In genomic region chr12:123457980-123458779, GRCh38 we compare ENCODE assay signal across 1 cellular context.
TF ChIP-seq lines count a peak whose summit lies in the region.

Gene SNRNP35 (plus strand): TSS chr12:123458139. CDS start chr12:123465541, 7,402 bp downstream.

TF ChIP-seq in HepG2, 621 proteins besides CTCF, POLR2A, EP300 and RAD21 (continued from another document):
- TF ChIP-seq ERF (CRISPR knock-in tag; IDR thresholded peaks at IDR 0.05) (peak; percentile 58), REL (CRISPR knock-in tag; conservative IDR thresholded peaks at IDR 0.05) (peak; percentile 74; the same call in 1 of the 2 replicates), TARDBP (CRISPR knock-in tag; IDR thresholded peaks at IDR 0.05) (peak; percentile 87), GZF1 (CRISPR knock-in tag; IDR thresholded peaks at IDR 0.05) (peak; percentile 79; the same call in 1 of the 2 replicates), SNAPC2 (CRISPR knock-in tag; IDR thresholded peaks at IDR 0.05) (no peak), MIER2 (CRISPR knock-in tag; IDR thresholded peaks at IDR 0.05) (0 out of 2 replicates have a peak, but pooled peaks have one; percentile 40), HNRNPUL1 (IDR thresholded peaks at IDR 0.05; ENCODE audit: low read depth, low read length) (no peak), ZFY (CRISPR knock-in tag; IDR thresholded peaks at IDR 0.05) (peak; percentile 95), KMT2A (CRISPR knock-in tag; IDR thresholded peaks at IDR 0.05) (peak; percentile 67; the same call in 1 of the 2 replicates), ZNF652 (CRISPR knock-in tag; IDR thresholded peaks at IDR 0.05; ENCODE audit: borderline replicate concordance, low read depth) (no peak; the same call in 1 of the 2 replicates), REST (IDR thresholded peaks at IDR 0.05; ENCODE audit: borderline replicate concordance in 1 of 2, low read depth in 1 of 2, low read length in 2 of 2) (peak in 1 of 2 experiments; percentile 33; a peak in 1 of 4 replicates), ZNF891 (CRISPR knock-in tag; IDR thresholded peaks at IDR 0.05) (0 out of 2 replicates have a peak, but pooled peaks have one; percentile 47), JARID2 (CRISPR knock-in tag; IDR thresholded peaks at IDR 0.05; ENCODE audit: insufficient replicate concordance) (no peak), ZNF792 (CRISPR knock-in tag; IDR thresholded peaks at IDR 0.05) (peak; percentile 12; the same call in 1 of the 2 replicates), ZNF124 (CRISPR knock-in tag; IDR thresholded peaks at IDR 0.05) (peak; percentile 66; the same call in 1 of the 2 replicates), BRCA1 (CRISPR knock-in tag; IDR thresholded peaks at IDR 0.05) (0 out of 2 replicates have a peak, but pooled peaks have one; percentile 32), ZBTB7B (CRISPR knock-in tag; IDR thresholded peaks at IDR 0.05) (peak; percentile 71; the same call in 1 of the 2 replicates), FOXA3 (CRISPR knock-in tag; IDR thresholded peaks at IDR 0.05) (peak; percentile 68), SALL2 (CRISPR knock-in tag; IDR thresholded peaks at IDR 0.05) (peak; percentile 87), ARNTL (CRISPR knock-in tag; IDR thresholded peaks at IDR 0.05) (peak; percentile 61), KLF15 (CRISPR knock-in tag; IDR thresholded peaks at IDR 0.05; ENCODE audit: borderline replicate concordance) (0 out of 2 replicates have a peak, but pooled peaks have one; percentile 64), ZNF24 (IDR thresholded peaks at IDR 0.05) (0 out of 2 replicates have a peak, but pooled peaks have one; percentile 31), SATB2 (CRISPR knock-in tag; IDR thresholded peaks at IDR 0.05) (peak; percentile 37; the same call in 1 of the 2 replicates), ZNF430 (CRISPR knock-in tag; IDR thresholded peaks at IDR 0.05) (peak; percentile 60), NFKB2 (CRISPR knock-in tag; IDR thresholded peaks at IDR 0.05; ENCODE audit: borderline replicate concordance) (peak; percentile 91; the same call in 1 of the 2 replicates), WIZ (CRISPR knock-in tag; IDR thresholded peaks at IDR 0.05) (peak; percentile 75; the same call in 1 of the 2 replicates), SAP130 (CRISPR knock-in tag; IDR thresholded peaks at IDR 0.05; ENCODE audit: low read depth) (peak; percentile 82), DMAP1 (CRISPR knock-in tag; IDR thresholded peaks at IDR 0.05) (peak; percentile 92), E2F2 (CRISPR knock-in tag; IDR thresholded peaks at IDR 0.05; ENCODE audit: borderline replicate concordance) (peak; percentile 62; the same call in 1 of the 2 replicates), TGIF2 (CRISPR knock-in tag; IDR thresholded peaks at IDR 0.05) (peak; percentile 14; the same call in 1 of the 2 replicates), KAT2B (IDR thresholded peaks at IDR 0.05; ENCODE audit: borderline replicate concordance, low read depth, low read length) (no peak), NONO (IDR thresholded peaks at IDR 0.05) (no peak), NONO (CRISPR knock-in tag; conservative IDR thresholded peaks at IDR 0.05) (peak; percentile 89), BCL6 (CRISPR knock-in tag; IDR thresholded peaks at IDR 0.05) (peak; percentile 51), HNF4A (CRISPR knock-in tag; IDR thresholded peaks at IDR 0.05) (peak; percentile 35), CCDC6 (CRISPR knock-in tag; IDR thresholded peaks at IDR 0.05) (peak; percentile 64; the same call in 1 of the 2 replicates), DRAP1 (CRISPR knock-in tag; IDR thresholded peaks at IDR 0.05) (peak; percentile 10; the same call in 1 of the 2 replicates), ZNF772 (CRISPR knock-in tag; IDR thresholded peaks at IDR 0.05) (peak; percentile 76), HDAC2 (CRISPR knock-in tag; IDR thresholded peaks at IDR 0.05) (peak; percentile 72), ZNF256 (CRISPR knock-in tag; conservative IDR thresholded peaks at IDR 0.05) (0 out of 2 replicates have a peak, but pooled peaks have one; percentile 56), ZNF816 (CRISPR knock-in tag; IDR thresholded peaks at IDR 0.05; ENCODE audit: borderline replicate concordance) (peak; percentile 49; the same call in 1 of the 2 replicates), ZNF776 (CRISPR knock-in tag; IDR thresholded peaks at IDR 0.05) (peak; percentile 87; the same call in 1 of the 2 replicates), ZNF33B (CRISPR knock-in tag; IDR thresholded peaks at IDR 0.05) (no peak)
- TF ChIP-seq, protein P1, sequence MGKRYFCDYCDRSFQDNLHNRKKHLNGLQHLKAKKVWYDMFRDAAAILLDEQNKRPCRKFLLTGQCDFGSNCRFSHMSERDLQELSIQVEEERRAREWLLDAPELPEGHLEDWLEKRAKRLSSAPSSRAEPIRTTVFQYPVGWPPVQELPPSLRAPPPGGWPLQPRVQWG (CRISPR knock-in tag; IDR thresholded peaks at IDR 0.05; ENCODE audit: borderline replicate concordance, low read depth), result no peak
- TF ChIP-seq, protein P2, sequence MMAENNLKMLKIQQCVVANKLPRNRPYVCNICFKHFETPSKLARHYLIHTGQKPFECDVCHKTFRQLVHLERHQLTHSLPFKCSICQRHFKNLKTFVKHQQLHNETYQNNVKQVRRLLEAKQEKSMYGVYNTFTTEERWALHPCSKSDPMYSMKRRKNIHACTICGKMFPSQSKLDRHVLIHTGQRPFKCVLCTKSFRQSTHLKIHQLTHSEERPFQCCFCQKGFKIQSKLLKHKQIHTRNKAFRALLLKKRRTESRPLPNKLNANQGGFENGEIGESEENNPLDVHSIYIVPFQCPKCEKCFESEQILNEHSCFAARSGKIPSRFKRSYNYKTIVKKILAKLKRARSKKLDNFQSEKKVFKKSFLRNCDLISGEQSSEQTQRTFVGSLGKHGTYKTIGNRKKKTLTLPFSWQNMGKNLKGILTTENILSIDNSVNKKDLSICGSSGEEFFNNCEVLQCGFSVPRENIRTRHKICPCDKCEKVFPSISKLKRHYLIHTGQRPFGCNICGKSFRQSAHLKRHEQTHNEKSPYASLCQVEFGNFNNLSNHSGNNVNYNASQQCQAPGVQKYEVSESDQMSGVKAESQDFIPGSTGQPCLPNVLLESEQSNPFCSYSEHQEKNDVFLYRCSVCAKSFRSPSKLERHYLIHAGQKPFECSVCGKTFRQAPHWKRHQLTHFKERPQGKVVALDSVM (CRISPR knock-in tag; IDR thresholded peaks at IDR 0.05), result 0 out of 2 replicates have a peak, but pooled peaks have one; percentile 21
- TF ChIP-seq, protein P3, sequence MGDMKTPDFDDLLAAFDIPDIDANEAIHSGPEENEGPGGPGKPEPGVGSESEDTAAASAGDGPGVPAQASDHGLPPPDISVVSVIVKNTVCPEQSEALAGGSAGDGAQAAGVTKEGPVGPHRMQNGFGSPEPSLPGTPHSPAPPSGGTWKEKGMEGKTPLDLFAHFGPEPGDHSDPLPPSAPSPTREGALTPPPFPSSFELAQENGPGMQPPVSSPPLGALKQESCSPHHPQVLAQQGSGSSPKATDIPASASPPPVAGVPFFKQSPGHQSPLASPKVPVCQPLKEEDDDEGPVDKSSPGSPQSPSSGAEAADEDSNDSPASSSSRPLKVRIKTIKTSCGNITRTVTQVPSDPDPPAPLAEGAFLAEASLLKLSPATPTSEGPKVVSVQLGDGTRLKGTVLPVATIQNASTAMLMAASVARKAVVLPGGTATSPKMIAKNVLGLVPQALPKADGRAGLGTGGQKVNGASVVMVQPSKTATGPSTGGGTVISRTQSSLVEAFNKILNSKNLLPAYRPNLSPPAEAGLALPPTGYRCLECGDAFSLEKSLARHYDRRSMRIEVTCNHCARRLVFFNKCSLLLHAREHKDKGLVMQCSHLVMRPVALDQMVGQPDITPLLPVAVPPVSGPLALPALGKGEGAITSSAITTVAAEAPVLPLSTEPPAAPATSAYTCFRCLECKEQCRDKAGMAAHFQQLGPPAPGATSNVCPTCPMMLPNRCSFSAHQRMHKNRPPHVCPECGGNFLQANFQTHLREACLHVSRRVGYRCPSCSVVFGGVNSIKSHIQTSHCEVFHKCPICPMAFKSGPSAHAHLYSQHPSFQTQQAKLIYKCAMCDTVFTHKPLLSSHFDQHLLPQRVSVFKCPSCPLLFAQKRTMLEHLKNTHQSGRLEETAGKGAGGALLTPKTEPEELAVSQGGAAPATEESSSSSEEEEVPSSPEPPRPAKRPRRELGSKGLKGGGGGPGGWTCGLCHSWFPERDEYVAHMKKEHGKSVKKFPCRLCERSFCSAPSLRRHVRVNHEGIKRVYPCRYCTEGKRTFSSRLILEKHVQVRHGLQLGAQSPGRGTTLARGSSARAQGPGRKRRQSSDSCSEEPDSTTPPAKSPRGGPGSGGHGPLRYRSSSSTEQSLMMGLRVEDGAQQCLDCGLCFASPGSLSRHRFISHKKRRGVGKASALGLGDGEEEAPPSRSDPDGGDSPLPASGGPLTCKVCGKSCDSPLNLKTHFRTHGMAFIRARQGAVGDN (CRISPR knock-in tag; IDR thresholded peaks at IDR 0.05), result peak; percentile 95
